9 cellular contexts compared by ENCODE assay signal in the genomic region with DNA sequence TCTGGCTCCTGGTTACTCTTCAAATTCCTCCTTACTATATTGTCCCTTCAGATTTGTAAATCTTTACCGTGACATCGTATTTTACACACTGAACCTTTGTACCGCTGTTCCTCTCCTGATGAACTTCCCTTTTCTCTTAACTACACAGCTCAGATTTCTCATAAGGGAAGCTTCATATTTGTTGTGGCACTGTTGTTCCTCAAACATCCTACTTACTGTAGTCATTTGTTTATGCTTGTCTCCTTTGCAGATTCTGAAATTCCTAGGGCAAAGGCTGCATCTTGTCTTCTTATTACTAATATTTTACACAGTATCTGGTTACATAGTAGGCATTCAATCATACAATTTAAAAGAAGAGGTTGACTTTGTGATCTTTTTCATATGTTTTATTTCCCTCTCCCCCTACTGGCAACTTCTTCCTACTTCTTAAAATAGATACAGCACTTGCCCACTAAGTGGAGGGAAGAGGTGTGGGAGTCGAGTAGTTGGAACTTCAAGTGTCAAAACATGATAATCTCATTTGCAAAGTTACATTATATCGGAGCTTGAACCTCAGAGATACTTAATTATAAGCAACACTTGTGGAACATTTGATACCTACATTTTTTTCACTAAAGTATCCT. TPM values are rescaled to one million over a fixed set of nuclear protein-coding genes. Genes with fewer than 3 reads are reported as not detected.
DNase-seq lines count a peak whose midpoint lies in the region; ATAC-seq and TF ChIP-seq lines count a peak whose summit lies in the region.
"Had no signal": no experiment of that assay in that cellular context is flagged by ENCODE, and none has a peak within 500 bp of the region (broad histone marks: within the 10 kb centered on the region; RNA-seq: fewer than 3 reads in every experiment).

No MANE protein-coding gene starts in this region.

- ATAC-seq in GM21515 (IDR thresholded peaks at IDR 0.05; ENCODE audit: unreplicated experiment) (peak; percentile 39), RWPE2 (ENCODE audit: low read depth) (no peak), left ventricle myocardium superior (peak; percentile 66)

- H3K36me3 ChIP-seq in RWPE2 (ENCODE audit: low read depth) (peaks cover 4% of the 10 kb centered on the region; the same call in 1 of the 2 replicates), tibial artery (no peaks in the 10 kb centered on the region)

- DNase-seq in ACHN, result peak; percentile 16
- DNase-seq in RWPE2 (ENCODE audit: low spot score), result no peak
- no peak for DNase-seq in left ventricle myocardium superior
- DNase-seq in iPS-NIHi11 (ENCODE audit: low spot score), result no peak
- DNase-seq in tibial artery, result no peak
- DNase-seq in RKO (ENCODE audit: low spot score), result no peak
- DNase-seq in NCI-H748 (lab: John Stamatoyannopoulos, UW; ENCODE audit: unreplicated experiment), result no peak
- DNase-seq: NCI-H1092 had no signal

- no peak overlapping the region for H3K4me3 ChIP-seq in RWPE2 (ENCODE audit: severe bottlenecking)
- H3K4me3 ChIP-seq in tibial artery, result no peak overlapping the region

- in situ Hi-C loops in ACHN (cut with HindIII; ENCODE audit: low pct_ligation_motif_present, low pct_unique_long_range_greater_than_20kb, low sequenced_read_pairs), result no loop called here

- H3K4me1 ChIP-seq in RWPE2 (ENCODE audit: insufficient read depth, poor library complexity, severe bottlenecking), result peaks cover 43% of the 10 kb centered on the region
- H3K4me1 ChIP-seq in tibial artery, result peaks cover 0 to 70% (median 12%) of the 10 kb centered on the region in 4 donors

- H3K27ac ChIP-seq in RWPE2 (ENCODE audit: poor library complexity, severe bottlenecking) (peak overlapping the region; percentile 41), tibial artery (no peak overlapping the region)

- intact Hi-C loops in left ventricle myocardium superior (cut with micrococcal nuclease), result no loop called here
- intact Hi-C loops in tibial artery (cut with DNase I; ENCODE audit: low total_unique reads), result no loop called here

- TF ChIP-seq CTCF in RWPE2 (IDR thresholded peaks at IDR 0.05; ENCODE audit: poor library complexity, severe bottlenecking) (peak; percentile 30), tibial artery (IDR thresholded peaks at IDR 0.05) (no peak)

- H3K9me3 ChIP-seq in RWPE2 (ENCODE audit: severe bottlenecking) (no peaks in the 10 kb centered on the region), tibial artery (no peaks in the 10 kb centered on the region)

- no peaks in the 10 kb centered on the region for H3K27me3 ChIP-seq in RWPE2 (ENCODE audit: insufficient read depth, poor library complexity, severe bottlenecking)
- no peaks in the 10 kb centered on the region for H3K27me3 ChIP-seq in tibial artery

RNA-seq across cellular contexts. Expression of a gene that starts 50.0 kb away (rescaled TPM):
- total RNA-seq in left ventricle myocardium superior, result 15.4 TPM
